5 cellular contexts compared by ENCODE assay signal in genomic region chr6:95109212-95109611, GRCh38.
"Had no signal": no experiment of that assay in that cellular context is flagged by ENCODE, and none has a peak within 500 bp of the region (broad histone marks: within the 10 kb centered on the region; RNA-seq: fewer than 3 reads in every experiment).

No MANE protein-coding gene starts in this region.

- DNase-seq: KBM-7, KG1 had no signal

- H3K27ac ChIP-seq: HL-60, KMS-11 had no signal

- H3K9ac ChIP-seq: KMS-11 had no signal

- FAIRE-seq: HTR-8/SVneo had no signal

- H3K4me2 ChIP-seq: KMS-11 had no signal
